In the genomic region with DNA sequence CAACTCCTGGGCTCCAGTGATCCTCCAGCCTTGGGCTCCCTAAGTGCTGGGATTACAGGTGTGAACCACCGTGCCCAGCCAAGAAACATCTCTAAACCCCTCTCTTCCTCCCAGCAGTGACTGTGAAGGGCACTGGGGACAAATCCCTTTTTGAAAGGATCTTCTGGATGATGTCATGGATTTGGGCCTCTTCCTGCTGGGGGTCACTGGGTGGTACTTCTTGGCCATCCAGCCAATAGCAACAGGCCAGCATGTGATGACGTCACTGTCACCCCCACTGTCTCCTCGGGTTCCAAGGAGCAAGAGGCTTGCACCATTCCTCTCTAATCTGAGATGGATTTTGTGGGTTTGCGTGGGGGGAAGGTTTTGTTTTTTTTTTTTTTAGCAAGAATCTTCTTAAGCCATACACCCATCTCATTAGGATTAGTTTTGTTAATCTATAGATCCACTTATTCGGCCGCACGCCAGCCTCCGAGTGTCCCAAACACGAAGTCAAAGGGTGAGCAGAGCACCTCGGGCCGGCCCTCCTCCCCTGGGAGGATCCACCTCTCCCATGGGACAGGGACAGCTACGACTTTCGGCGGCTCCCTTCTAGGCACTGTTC, we compare ENCODE assay signal across 11 cellular contexts. TPM values are rescaled to one million over a fixed set of nuclear protein-coding genes. Genes with fewer than 3 reads are reported as not detected.
DNase-seq lines count a peak whose midpoint lies in the region; ATAC-seq lines count a peak whose summit lies in the region.
"Had no signal": no experiment of that assay in that cellular context is flagged by ENCODE, and none has a peak within 500 bp of the region (broad histone marks: within the 10 kb centered on the region; RNA-seq: fewer than 3 reads in every experiment).

No MANE protein-coding gene starts in this region.

- no peaks in the 10 kb centered on the region for H3F3A ChIP-seq in GM23248 (ENCODE audit: insufficient read depth)

- intact Hi-C loops in posterior vena cava (cut with DNase I): loop anchor here in 1 of 2 donors (5.0 kb wide), 1 partner anchor 216 kb away; no protein-coding TSS in a partner anchor
- intact Hi-C loops in activated naive CD4-positive, alpha-beta T cell treated with anti-CD3 and anti-CD28 coated beads for 36 hours (cut with micrococcal nuclease): no loop called here

- H3K9me3 ChIP-seq in GM23248 (ENCODE audit: low read depth): no peaks in the 10 kb centered on the region
- H3K9me3 ChIP-seq: testis had no signal

- H3K4me2 ChIP-seq in GM23248 (ENCODE audit: unreplicated experiment): no peak overlapping the region

- H3K9me3 Mint-ChIP-seq in activated CD8-positive, alpha-beta memory T cell treated with anti-CD3 and anti-CD28 coated beads, Interleukin-2, amount 10 ng/mL, durations not matched to agents 7 days and 5 days (ENCODE audit: low read depth): no peaks in the 10 kb centered on the region
- no peaks in the 10 kb centered on the region for H3K9me3 Mint-ChIP-seq in activated naive CD4-positive, alpha-beta T cell treated with anti-CD3 and anti-CD28 coated beads for 36 hours

- H3K4me3 ChIP-seq in GM23248: no peak overlapping the region
- H3K4me3 ChIP-seq: testis had no signal

- no peak overlapping the region for H3K27ac Mint-ChIP-seq in activated CD8-positive, alpha-beta memory T cell treated with anti-CD3 and anti-CD28 coated beads, Interleukin-2, amount 10 ng/mL, durations not matched to agents 7 days and 5 days
- H3K27ac Mint-ChIP-seq in activated naive CD4-positive, alpha-beta T cell treated with anti-CD3 and anti-CD28 coated beads for 36 hours: no peak overlapping the region

- H3K9me2 ChIP-seq in GM23248 (ENCODE audit: insufficient read depth): no peaks in the 10 kb centered on the region

- no peak overlapping the region for H3K9ac ChIP-seq in GM23248

- H3K36me3 ChIP-seq in GM23248 (ENCODE audit: low read depth): no peaks in the 10 kb centered on the region

- H3K79me2 ChIP-seq in GM23248 (ENCODE audit: insufficient read depth): no peaks in the 10 kb centered on the region

- no peak overlapping the region for H3K4me3 Mint-ChIP-seq in activated CD8-positive, alpha-beta memory T cell treated with anti-CD3 and anti-CD28 coated beads, Interleukin-2, amount 10 ng/mL, durations not matched to agents 7 days and 5 days
- no peak overlapping the region for H3K4me3 Mint-ChIP-seq in activated naive CD4-positive, alpha-beta T cell treated with anti-CD3 and anti-CD28 coated beads for 36 hours

- no peaks in the 10 kb centered on the region for H3K27me3 ChIP-seq in GM23248 (replicated peaks; ENCODE audit: insufficient read depth)
- H3K27me3 ChIP-seq: testis had no signal

- ATAC-seq in activated CD8-positive, alpha-beta memory T cell treated with anti-CD3 and anti-CD28 coated beads, Interleukin-2, amount 10 ng/mL, durations not matched to agents 7 days and 5 days: no peak
- ATAC-seq in HG03571 (IDR thresholded peaks at IDR 0.05; ENCODE audit: unreplicated experiment): no peak

- no peaks in the 10 kb centered on the region for H3K36me3 Mint-ChIP-seq in activated CD8-positive, alpha-beta memory T cell treated with anti-CD3 and anti-CD28 coated beads, Interleukin-2, amount 10 ng/mL, durations not matched to agents 7 days and 5 days
- H3K36me3 Mint-ChIP-seq in activated naive CD4-positive, alpha-beta T cell treated with anti-CD3 and anti-CD28 coated beads for 36 hours (ENCODE audit: low read depth): no peaks in the 10 kb centered on the region

- H3K4me1 ChIP-seq in GM23248 (ENCODE audit: insufficient read depth): no peaks in the 10 kb centered on the region

- no peaks in the 10 kb centered on the region for H4K20me1 ChIP-seq in GM23248 (ENCODE audit: insufficient read depth)

- no peak overlapping the region for H2AFZ ChIP-seq in GM23248

- H3K27ac ChIP-seq in GM23248: no peak overlapping the region
- H3K27ac ChIP-seq: testis had no signal

- CTCF ChIA-PET in activated CD8-positive, alpha-beta memory T cell treated with anti-CD3 and anti-CD28 coated beads, Interleukin-2, amount 10 ng/mL, durations not matched to agents 7 days and 5 days (lab: Charles Lee): interaction anchor here (3.5 kb wide), 1 partner anchor 213 kb away, joined by 36 read pairs; no protein-coding TSS in a partner anchor
- CTCF ChIA-PET in activated naive CD4-positive, alpha-beta T cell treated with anti-CD3 and anti-CD28 coated beads for 36 hours (lab: Charles Lee): no interaction called here

- WGBS in GM23248 (ENCODE audit: low coverage in 1 of 2, low lambda C conversion rate in 2 of 2, missing lambda C conversion rate in 2 of 2), 2 experiments: 67 to 70% methylated on average over 14 of the region's 14 CpGs

- no peaks in the 10 kb centered on the region for H3K27me3 Mint-ChIP-seq in activated CD8-positive, alpha-beta memory T cell treated with anti-CD3 and anti-CD28 coated beads, Interleukin-2, amount 10 ng/mL, durations not matched to agents 7 days and 5 days
- H3K27me3 Mint-ChIP-seq in activated naive CD4-positive, alpha-beta T cell treated with anti-CD3 and anti-CD28 coated beads for 36 hours (ENCODE audit: low read depth): no peaks in the 10 kb centered on the region

- H3K4me1 Mint-ChIP-seq in activated CD8-positive, alpha-beta memory T cell treated with anti-CD3 and anti-CD28 coated beads, Interleukin-2, amount 10 ng/mL, durations not matched to agents 7 days and 5 days: no peaks in the 10 kb centered on the region
- H3K4me1 Mint-ChIP-seq in activated naive CD4-positive, alpha-beta T cell treated with anti-CD3 and anti-CD28 coated beads for 36 hours (ENCODE audit: low read depth): no peaks in the 10 kb centered on the region

- DNase-seq in GM23248: peak; percentile 59
- peak; percentile 81 for DNase-seq in NCI-H69 (lab: John Stamatoyannopoulos, UW)
- peak; percentile 88 for DNase-seq in ecto neural progenitor cell (ENCODE audit: low spot score)
- DNase-seq in posterior vena cava (ENCODE audit: low spot score): peak; percentile 84
- no peak for DNase-seq in NCI-H748 treated with DMSO at 0.1 percent for 48 hours (lab: John Stamatoyannopoulos, UW)
- no peak for DNase-seq in activated CD8-positive, alpha-beta memory T cell treated with anti-CD3 and anti-CD28 coated beads, Interleukin-2, amount 10 ng/mL, durations not matched to agents 7 days and 5 days
- DNase-seq in activated naive CD4-positive, alpha-beta T cell treated with anti-CD3 and anti-CD28 coated beads for 36 hours: no peak
- DNase-seq: activated effector memory CD4-positive, alpha-beta T cell treated with Interleukin-2 at 50 U/mL for 16 hours; stimulated activated CD4-positive, alpha-beta T cell treated with anti-CD3 and anti-CD28 coated beads, Interleukin-4, amount 100 ng/mL, for 1 hour; testis had no signal

- in situ Hi-C loops in GM23248 (cut with MboI): no loop called here

RNA-seq across cellular contexts. Expression of a gene that starts 29.4 kb away (rescaled TPM):
- total RNA-seq in GM23248 (2014; rRNA removed; shearing (Covaris generic)): 47.4 and 51.8 TPM in 2 replicates
- 3.7 and 4.8 TPM in 2 replicates for polyA plus RNA-seq in GM23248 (2016; fragmentation: Nextera tagmentation; extraction: Ambion mirVana)
- total RNA-seq in posterior vena cava: 100 to 1,000 TPM in 1 of 2 donors, 10 to 100 TPM in 1; 93.0 to 103 TPM
- 10 to 100 TPM; 64.0 to 65.7 TPM for total RNA-seq in activated CD8-positive, alpha-beta memory T cell treated with anti-CD3 and anti-CD28 coated beads, Interleukin-2, amount 10 ng/mL, durations not matched to agents 7 days and 5 days
- total RNA-seq in activated naive CD4-positive, alpha-beta T cell treated with anti-CD3 and anti-CD28 coated beads for 36 hours: 10 to 100 TPM; 36.0 to 43.8 TPM

Comparison
In these comparisons a context has a peak if more than half of its experiments do, and no peak if none do; other contexts are left out.
1. DNase-seq: peak in GM23248 (single experiment), NCI-H69 (single experiment), ecto neural progenitor cell (single experiment) and posterior vena cava (single experiment); none in NCI-H748 treated with DMSO at 0.1 percent for 48 hours (single experiment), activated CD8-positive, alpha-beta memory T cell treated with anti-CD3 and anti-CD28 coated beads, Interleukin-2, amount 10 ng/mL, durations not matched to agents 7 days and 5 days (single experiment) and activated naive CD4-positive, alpha-beta T cell treated with anti-CD3 and anti-CD28 coated beads for 36 hours (single experiment).